ENCODE assay signal across 8 cellular contexts in genomic region chr2:213152065-213152794, GRCh38. TPM values are rescaled to one million over a fixed set of nuclear protein-coding genes. Genes with fewer than 3 reads are reported as not detected.
A peak's percentile ranks its signal among the peaks of the same experiment; 100 is the strongest.
DNase-seq lines count a peak whose midpoint lies in the region; ATAC-seq lines count a peak whose summit lies in the region.

No MANE protein-coding gene starts in this region.

- intact Hi-C loops in head of caudate nucleus (cut with DNase I), result loop anchor here (5.0 kb wide), 2 partner anchors 375 to 460 kb away; no protein-coding TSS in a partner anchor

- ATAC-seq in GM18502 (IDR thresholded peaks at IDR 0.05; ENCODE audit: poor library complexity, unreplicated experiment) (peak; percentile 27), HG02938 (IDR thresholded peaks at IDR 0.05; ENCODE audit: unreplicated experiment) (peak; percentile 13)

- DNase-seq in AML-193 (lab: John Stamatoyannopoulos, UW) (peak; percentile 32 to 49), NCI-H345 treated with DMSO at 0.1 percent for 48 hours (lab: John Stamatoyannopoulos, UW; ENCODE audit: unreplicated experiment) (peak; percentile 29), head of caudate nucleus (peak; percentile 34 to 88 (median 70)), occipital lobe (lab: John Stamatoyannopoulos, UW) (peak; percentile 56), DMS114 treated with DMSO at 0.1 percent for 48 hours (lab: John Stamatoyannopoulos, UW; ENCODE audit: unreplicated experiment) (no peak)
- DNase-seq in activated naive CD8-positive, alpha-beta T cell treated with anti-CD3 and anti-CD28 coated beads for 36 hours, result no peak

- H3K36me3 Mint-ChIP-seq in activated naive CD8-positive, alpha-beta T cell treated with anti-CD3 and anti-CD28 coated beads for 36 hours, result no peaks in the 10 kb centered on the region

- peak overlapping the region; percentile 74 for H3K27ac Mint-ChIP-seq in activated naive CD8-positive, alpha-beta T cell treated with anti-CD3 and anti-CD28 coated beads for 36 hours

- peaks cover 68% of the 10 kb centered on the region for H3K27me3 Mint-ChIP-seq in activated naive CD8-positive, alpha-beta T cell treated with anti-CD3 and anti-CD28 coated beads for 36 hours

- no peaks in the 10 kb centered on the region for H3K9me3 Mint-ChIP-seq in activated naive CD8-positive, alpha-beta T cell treated with anti-CD3 and anti-CD28 coated beads for 36 hours

- peak overlapping the region; percentile 76 for H3K4me3 Mint-ChIP-seq in activated naive CD8-positive, alpha-beta T cell treated with anti-CD3 and anti-CD28 coated beads for 36 hours

- peaks cover 44% of the 10 kb centered on the region for H3K4me1 Mint-ChIP-seq in activated naive CD8-positive, alpha-beta T cell treated with anti-CD3 and anti-CD28 coated beads for 36 hours

RNA-seq across cellular contexts. Expression of gene IKZF2, which starts 0.8 kb away (rescaled TPM):
- 10 to 100 TPM; 12.9 to 13.0 TPM for total RNA-seq in activated naive CD8-positive, alpha-beta T cell treated with anti-CD3 and anti-CD28 coated beads for 36 hours
- 12.0 TPM for total RNA-seq in occipital lobe

Comparison
In these comparisons a context has a peak if more than half of its experiments do, and no peak if none do; other contexts are left out.
1. DNase-seq: peak in AML-193 (2 of 2), NCI-H345 treated with DMSO at 0.1 percent for 48 hours (single experiment), head of caudate nucleus (42 of 42) and occipital lobe (single experiment); none in activated naive CD8-positive, alpha-beta T cell treated with anti-CD3 and anti-CD28 coated beads for 36 hours (single experiment) and DMS114 treated with DMSO at 0.1 percent for 48 hours (single experiment).